7 cellular contexts compared by ENCODE assay signal in the genomic region with DNA sequence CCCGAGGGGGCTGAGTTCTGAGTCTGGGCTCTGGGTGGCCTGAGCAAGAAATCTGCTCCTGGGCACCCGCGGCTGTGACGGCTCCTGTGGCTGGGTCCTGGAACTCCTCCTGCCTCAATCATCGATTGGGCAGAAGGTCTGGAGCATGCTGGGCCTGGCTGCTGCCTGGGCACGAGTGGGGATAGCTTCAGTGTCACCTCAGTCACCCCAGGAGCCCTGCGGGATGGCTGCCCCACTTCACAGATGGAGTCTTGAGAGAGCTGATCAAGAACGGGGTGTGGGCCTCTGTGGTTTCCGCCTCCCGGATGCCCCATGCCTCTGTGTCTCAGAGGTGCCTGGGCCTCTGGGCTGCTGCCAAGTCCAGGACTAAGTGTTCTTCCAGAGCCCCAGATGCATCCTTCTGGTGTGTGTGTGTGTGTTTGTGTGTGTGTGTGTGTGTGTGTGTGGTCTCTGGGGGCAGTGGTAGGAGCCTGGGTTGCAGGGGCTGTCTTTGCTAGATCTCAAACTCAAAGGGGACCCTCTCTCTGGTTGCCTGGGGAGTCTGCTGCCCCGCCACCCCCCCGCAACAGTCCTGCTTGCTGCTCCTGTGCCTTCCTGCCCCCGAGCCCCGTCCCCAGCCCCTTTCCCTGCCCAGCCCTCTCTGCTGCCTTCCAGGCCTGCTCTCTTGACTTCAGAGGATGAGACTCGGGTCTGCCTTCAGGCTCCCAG.
DNase-seq lines count a peak whose midpoint lies in the region; ATAC-seq and TF ChIP-seq lines count a peak whose summit lies in the region.

No MANE protein-coding gene starts in this region.

- no peak overlapping the region for H3K4me3 ChIP-seq in tibial artery

- peak; percentile 16 for DNase-seq in RPMI7951 (ENCODE audit: low read depth)
- DNase-seq in activated T-helper 1 cell treated with anti-CD3 and anti-CD28 coated beads, Interleukin-2, amount 50 U/mL, for 16 hours (ENCODE audit: low read depth in 1 of 2, low spot score in 1 of 2) = peak; percentile 27 to 69
- peak in 1 of 2 donors; percentile 36 for DNase-seq in memory B cell (ENCODE audit: low spot score in 2 of 2)
- peak; percentile 56 to 64 for DNase-seq in tibial artery
- DNase-seq in NCI-H510A treated with DMSO at 0.1 percent for 48 hours (lab: John Stamatoyannopoulos, UW) = no peak

- H3K27ac Mint-ChIP-seq in memory B cell = peak overlapping the region; percentile 40

- ATAC-seq in memory B cell (ENCODE audit: low read depth) = peak; percentile 86
- ATAC-seq in HG03439 (IDR thresholded peaks at IDR 0.05; ENCODE audit: unreplicated experiment) = no peak
- no peak for ATAC-seq in HG03139 (IDR thresholded peaks at IDR 0.05; ENCODE audit: unreplicated experiment)

- H3K27me3 Mint-ChIP-seq in memory B cell = peaks cover 1% of the 10 kb centered on the region

- no peak overlapping the region for H3K27ac ChIP-seq in tibial artery

- H3K4me3 Mint-ChIP-seq in memory B cell = peak overlapping the region; percentile 89

- H3K4me1 ChIP-seq in tibial artery = no peaks in the 10 kb centered on the region

- intact Hi-C loops in tibial artery (cut with DNase I; ENCODE audit: low total_unique reads) = no loop called here

- H3K9me3 ChIP-seq in tibial artery = peaks cover 4 to 18% (median 15%) of the 10 kb centered on the region in 3 donors

- H3K27me3 ChIP-seq in tibial artery = peaks cover 0 to 37% of the 10 kb centered on the region in 2 donors

- no peaks in the 10 kb centered on the region for H3K36me3 ChIP-seq in tibial artery

- H3K9me3 Mint-ChIP-seq in memory B cell = peaks cover 9% of the 10 kb centered on the region

- H3K36me3 Mint-ChIP-seq in memory B cell = peaks cover 10% of the 10 kb centered on the region

- peaks cover 30% of the 10 kb centered on the region for H3K4me1 Mint-ChIP-seq in memory B cell

- no peak for TF ChIP-seq CTCF in tibial artery (IDR thresholded peaks at IDR 0.05)
